ENCODE assay signal across 17 cellular contexts in the genomic region with DNA sequence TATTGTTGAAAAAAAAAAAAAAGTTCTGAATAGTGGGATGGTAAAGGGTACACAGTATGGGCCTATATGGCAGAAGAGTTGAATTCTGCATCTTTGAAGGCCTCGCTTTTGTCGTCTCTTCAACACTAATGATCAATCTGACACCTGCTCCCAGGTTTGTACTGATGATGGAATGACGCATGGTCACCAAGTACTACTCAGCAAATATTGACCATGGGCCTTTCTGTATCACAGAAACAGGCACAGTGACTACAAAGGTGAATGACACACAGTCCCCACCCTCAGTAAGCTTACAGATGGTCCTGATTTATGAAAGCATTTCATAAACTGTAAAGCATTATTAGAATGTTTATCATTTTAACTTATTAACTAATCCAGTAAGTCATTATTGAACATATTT.
DNase-seq lines count a peak whose midpoint lies in the region; ATAC-seq, FAIRE-seq and TF ChIP-seq lines count a peak whose summit lies in the region.
"Had no signal": no experiment of that assay in that cellular context is flagged by ENCODE, and none has a peak within 500 bp of the region (broad histone marks: within the 10 kb centered on the region; RNA-seq: fewer than 3 reads in every experiment).

No MANE protein-coding gene starts in this region.

- no peak for TF ChIP-seq POLR2A in stomach (IDR thresholded peaks at IDR 0.05)

- peak; percentile 76 for DNase-seq in DMS53 (lab: John Stamatoyannopoulos, UW)
- DNase-seq in DMS53 treated with DMSO at 0.1 percent for 48 hours (lab: John Stamatoyannopoulos, UW; ENCODE audit: unreplicated experiment), result peak; percentile 8
- DNase-seq in stomach, result no peak
- DNase-seq: Calu3; CD4-positive, alpha-beta memory T cell; COR-L47; DMS79; EL; GDM1; H9 had no signal

- H3K27ac ChIP-seq in stomach, result peak overlapping the region in 3 of 5 donors; percentile 10 to 48 (median 30)

- no peak for TF ChIP-seq CTCF in stomach (IDR thresholded peaks at IDR 0.05)

- no peaks in the 10 kb centered on the region for H3K9me3 ChIP-seq in stomach

- no peak overlapping the region for H3K4me3 ChIP-seq in stomach
- H3K4me3 ChIP-seq: GM12878, GM23338 had no signal

- H3K4me1 ChIP-seq in stomach, result peaks cover 0 to 12% (median 6%) of the 10 kb centered on the region in 4 donors

- FAIRE-seq in islet of Langerhans (lab: Jason Lieb, UNC), result peak; percentile 72
- FAIRE-seq: GM12878, GM19239 had no signal

- intact Hi-C loops in stomach (cut with DNase I; ENCODE audit: low total_unique reads), result no loop called here

- H3K27me3 ChIP-seq in stomach, result no peaks in the 10 kb centered on the region

- no peak for ATAC-seq in HG02571 (IDR thresholded peaks at IDR 0.05; ENCODE audit: unreplicated experiment)
- ATAC-seq in HG02981 (IDR thresholded peaks at IDR 0.05; ENCODE audit: unreplicated experiment), result no peak
- ATAC-seq: GM12878, GM23338, HCT116 had no signal

- TF ChIP-seq EP300 in stomach (IDR thresholded peaks at IDR 0.05), result no peak

- no peaks in the 10 kb centered on the region for H3K36me3 ChIP-seq in stomach

- WGBS in stomach, 5 donors, result 70 to 81% (median 74%) methylated on average over 3 of the region's 3 CpGs
